Comparison of ENCODE assay signal across 5 cellular contexts in the genomic region with DNA sequence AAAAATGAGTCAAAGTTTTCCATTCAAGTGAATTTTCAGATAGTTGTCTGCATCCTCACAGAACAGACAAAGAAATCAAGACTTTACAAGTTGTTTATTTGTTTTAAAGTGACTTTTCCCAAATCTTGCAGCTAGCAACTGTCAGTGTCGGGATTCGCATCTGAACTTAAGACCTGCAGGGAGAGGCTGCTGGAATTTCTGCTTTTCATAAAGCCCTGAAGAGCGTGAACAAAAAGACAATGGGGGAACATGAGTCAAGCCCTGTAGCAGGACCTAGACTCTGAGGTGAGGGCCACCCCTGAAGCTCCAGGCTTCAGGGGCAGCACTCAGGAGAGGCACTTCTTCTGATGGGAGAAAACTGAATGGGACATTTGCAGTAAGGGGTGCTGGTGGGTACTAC.
"Had no signal": no experiment of that assay in that cellular context is flagged by ENCODE, and none has a peak within 500 bp of the region (broad histone marks: within the 10 kb centered on the region; RNA-seq: fewer than 3 reads in every experiment).

No MANE protein-coding gene starts in this region.

- ATAC-seq: GM23338, HepG2, K562 had no signal

- H3K4me2 ChIP-seq: GM23338 had no signal

- H3K4me3 ChIP-seq: GM23338, K562 had no signal

- H3K4me3 Mint-ChIP-seq: GM23338, H9 had no signal

- H3K4me1 Mint-ChIP-seq: GM23338 had no signal

- DNase-seq: H9, HCEC 1CT had no signal

- H3K27ac Mint-ChIP-seq: GM23338 had no signal

- H2AFZ ChIP-seq: GM23338 had no signal
